9 cellular contexts compared by ENCODE assay signal in genomic region chr3:129942296-129942695, GRCh38. TPM values are rescaled to one million over a fixed set of nuclear protein-coding genes. Genes with fewer than 3 reads are reported as not detected.
DNase-seq lines count a peak whose midpoint lies in the region; ATAC-seq and TF ChIP-seq lines count a peak whose summit lies in the region.
"Had no signal": no experiment of that assay in that cellular context is flagged by ENCODE, and none has a peak within 500 bp of the region (broad histone marks: within the 10 kb centered on the region; RNA-seq: fewer than 3 reads in every experiment).

No MANE protein-coding gene starts in this region.

- TF ChIP-seq CTCF in VCaP (conservative IDR thresholded peaks at IDR 0.05) (peak; percentile 82), lower lobe of right lung (IDR thresholded peaks at IDR 0.05) (peak; percentile 79)

- peak; percentile 88 for DNase-seq in D341Med (ENCODE audit: low spot score)
- DNase-seq in GOT3 (lab: John Stamatoyannopoulos, UW), result peak; percentile 12
- peak; percentile 12 to 23 for DNase-seq in NCI-H1930 (lab: John Stamatoyannopoulos, UW)
- DNase-seq in ecto neural progenitor cell (ENCODE audit: low spot score), result peak; percentile 88
- DNase-seq in lower lobe of right lung, result peak; percentile 59
- DNase-seq in stimulated activated naive CD8-positive, alpha-beta T cell treated with anti-CD3 and anti-CD28 coated beads, Interleukin-15, Interleukin-2, amounts not matched to agents 100 U/mL and 50 U/mL, for 24 hours, result peak; percentile 55

- H3K36me3 ChIP-seq in lower lobe of right lung, result no peaks in the 10 kb centered on the region

- H3K4me1 ChIP-seq in lower lobe of right lung, result no peaks in the 10 kb centered on the region

- H3K27me3 ChIP-seq in lower lobe of right lung (ENCODE audit: low read depth), result no peaks in the 10 kb centered on the region

- H3K4me3 ChIP-seq in lower lobe of right lung, result no peak overlapping the region

- no peaks in the 10 kb centered on the region for H3K9me3 ChIP-seq in lower lobe of right lung

- peak; percentile 90 to 91 for ATAC-seq in lower lobe of right lung
- peak; percentile 47 for ATAC-seq in stimulated activated naive CD8-positive, alpha-beta T cell treated with anti-CD3 and anti-CD28 coated beads, Interleukin-15, Interleukin-2, amounts not matched to agents 100 U/mL and 50 U/mL, for 24 hours
- no peak for ATAC-seq in HG02870 (IDR thresholded peaks at IDR 0.05; ENCODE audit: unreplicated experiment)

- intact Hi-C loops in lower lobe of right lung (cut with DNase I), result no loop called here

- H3K27ac ChIP-seq in VCaP, result no peak overlapping the region
- no peak overlapping the region for H3K27ac ChIP-seq in lower lobe of right lung

RNA-seq across cellular contexts. Expression of gene TRH, which starts 32.2 kb away (rescaled TPM):
- not detected for total RNA-seq in lower lobe of right lung
- total RNA-seq: T-helper 1 cell treated with Interleukin-12 subunit alpha and Interleukin-12 subunit beta and Interleukin-4 antibody, amounts not matched to agents 30 ng/mL and 1 ng/mL, for 36 hours had no signal

RNA-seq across cellular contexts. Expression of gene TMCC1, which starts 48.8 kb away (rescaled TPM):
- total RNA-seq in lower lobe of right lung, result 33.4 TPM

Comparison
In these comparisons a context has a peak if more than half of its experiments do, and no peak if none do; other contexts are left out.
1. DNase-seq: peak in every context shown above with its lines; median percentile 88 in D341Med; 88 in ecto neural progenitor cell; 59 in lower lobe of right lung; 55 in stimulated activated naive CD8-positive, alpha-beta T cell treated with anti-CD3 and anti-CD28 coated beads, Interleukin-15, Interleukin-2, amounts not matched to agents 100 U/mL and 50 U/mL, for 24 hours; 18 in NCI-H1930; 12 in GOT3.